22 cellular contexts compared by ENCODE assay signal in the genomic region with DNA sequence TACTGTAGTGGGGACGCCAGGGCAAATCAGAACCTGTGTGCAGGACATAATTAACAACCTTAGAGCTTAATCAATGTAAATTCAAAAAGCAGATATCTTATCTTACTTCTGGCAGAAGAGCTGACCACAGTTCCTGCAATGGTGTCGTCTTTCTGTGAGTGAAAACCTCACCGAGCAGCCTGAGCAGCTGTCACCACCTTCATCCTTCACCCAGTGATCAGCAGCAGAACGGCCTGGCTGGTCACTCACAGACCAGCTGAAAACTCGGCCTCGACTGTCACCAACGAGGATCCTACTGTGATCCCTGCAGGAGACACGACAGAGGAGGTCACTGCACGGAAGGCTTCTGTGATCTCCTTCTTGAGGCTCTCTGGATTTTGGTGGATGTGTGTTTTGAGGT.
DNase-seq lines count a peak whose midpoint lies in the region; TF ChIP-seq lines count a peak whose summit lies in the region.
"Had no signal": no experiment of that assay in that cellular context is flagged by ENCODE, and none has a peak within 500 bp of the region (broad histone marks: within the 10 kb centered on the region; RNA-seq: fewer than 3 reads in every experiment).

No MANE protein-coding gene starts in this region.

- H3K4me2 ChIP-seq in mesendoderm (ENCODE audit: low read length), result no peak overlapping the region
- H3K4me2 ChIP-seq: BLaER1 treated with 17β-estradiol and CSF1 and Interleukin-3, amounts not matched to agents 10 nM and 100 nM; SK-N-SH had no signal

- peaks cover 39% of the 10 kb centered on the region for H3K36me3 ChIP-seq in cardiac muscle cell
- H3K36me3 ChIP-seq in left ventricle myocardium inferior, result peaks cover 84% of the 10 kb centered on the region
- H3K36me3 ChIP-seq in mesendoderm (ENCODE audit: control insufficient read depth, insufficient read depth, low read length), result peaks cover 6% of the 10 kb centered on the region

- H2BK15ac ChIP-seq in mesendoderm (replicated peaks; ENCODE audit: low read depth), result no peak overlapping the region

- H3K79me2 ChIP-seq in mesendoderm (ENCODE audit: control insufficient read depth, insufficient read depth, low read length), result no peaks in the 10 kb centered on the region

- H4K5ac ChIP-seq in mesendoderm (ENCODE audit: low read length), result no peak overlapping the region

- H3K4me1 ChIP-seq in cardiac muscle cell (ENCODE audit: low read depth) (peaks cover 17% of the 10 kb centered on the region), left ventricle myocardium inferior (peaks cover 23% of the 10 kb centered on the region), mesendoderm (ENCODE audit: control insufficient read depth, low read depth, low read length) (no peaks in the 10 kb centered on the region)

- H3K4me1 Mint-ChIP-seq in glutamatergic neuron (ENCODE audit: low read depth, unreplicated experiment), result no peaks in the 10 kb centered on the region

- no peak overlapping the region for H3K9ac ChIP-seq in mesendoderm (ENCODE audit: low read length)
- H3K9ac ChIP-seq: BLaER1 treated with 17β-estradiol and CSF1 and Interleukin-3, amounts not matched to agents 10 nM and 100 nM; GM23248; SK-N-SH had no signal

- DNase-seq in cardiac muscle cell (ENCODE audit: low read depth in 1 of 2, low spot score in 1 of 2) (peak in 1 of 2 donors; percentile 58), left ventricle myocardium inferior (no peak), glutamatergic neuron (no peak), mesendoderm (peak; percentile 59), GM19240 (ENCODE audit: insufficient read length, low spot score) (no peak), GF-D8 (lab: John Stamatoyannopoulos, UW) (no peak)
- no peak for DNase-seq in stimulated activated CD4-positive, alpha-beta T cell treated with anti-CD3 and anti-CD28 coated beads, Interleukin-1b, Interleukin-23, amount 100 ng/mL, for 48 hours
- DNase-seq: CD4-positive, alpha-beta T cell; GM23248; H7; Karpas-422; MV-4-11; NCI-H1105; NCI-H1436 treated with DMSO at 0.1 percent for 48 hours; NCI-H187 treated with DMSO at 0.1 percent for 48 hours; NCI-H2107; NCI-H446; NCI-H524 treated with DMSO at 0.1 percent for 48 hours; NCI-H774; SHP77 treated with DMSO at 0.1 percent for 48 hours; SK-N-SH had no signal

- intact Hi-C loops in left ventricle myocardium inferior (cut with micrococcal nuclease), result no loop called here

- H3K18ac ChIP-seq in mesendoderm (ENCODE audit: low read length), result no peak overlapping the region

- TF ChIP-seq CTCF in cardiac muscle cell (IDR thresholded peaks at IDR 0.05; ENCODE audit: low read depth, low read length) (no peak), left ventricle myocardium inferior (IDR thresholded peaks at IDR 0.05; ENCODE audit: borderline replicate concordance) (no peak), glutamatergic neuron (IDR thresholded peaks at IDR 0.05; ENCODE audit: partially characterized antibody, unreplicated experiment) (no peak)

- no peak overlapping the region for H3K56ac ChIP-seq in mesendoderm (ENCODE audit: low read length)

- H3K23ac ChIP-seq in mesendoderm (ENCODE audit: low read length), result no peak overlapping the region

- H3K4ac ChIP-seq in mesendoderm (ENCODE audit: low read depth, low read length), result no peak overlapping the region

- no peaks in the 10 kb centered on the region for H3K79me1 ChIP-seq in mesendoderm (ENCODE audit: low read length)

- peak overlapping the region; percentile 62 for H3K27ac Mint-ChIP-seq in glutamatergic neuron (ENCODE audit: unreplicated experiment)
- H3K27ac Mint-ChIP-seq: CD4-positive, alpha-beta T cell had no signal

- no peak overlapping the region for H2BK5ac ChIP-seq in mesendoderm (ENCODE audit: low read length)

- H3K4me3 ChIP-seq in cardiac muscle cell (no peak overlapping the region), left ventricle myocardium inferior (no peak overlapping the region), mesendoderm (ENCODE audit: low read length) (no peak overlapping the region)
- H3K4me3 ChIP-seq: BLaER1 treated with 17β-estradiol and CSF1 and Interleukin-3, amounts not matched to agents 10 nM and 100 nM; GM23248 had no signal

- no peak overlapping the region for H4K8ac ChIP-seq in mesendoderm (ENCODE audit: low read depth, low read length)

- no peaks in the 10 kb centered on the region for H3K9me3 ChIP-seq in cardiac muscle cell (ENCODE audit: low read depth)
- H3K9me3 ChIP-seq in left ventricle myocardium inferior (replicated peaks), result no peaks in the 10 kb centered on the region
- H3K9me3 ChIP-seq: BLaER1 treated with 17β-estradiol and CSF1 and Interleukin-3, amounts not matched to agents 10 nM and 100 nM; SK-N-SH had no signal

- H2AK5ac ChIP-seq in mesendoderm (ENCODE audit: low read length), result no peak overlapping the region

- H3K27me3 ChIP-seq in cardiac muscle cell, result no peaks in the 10 kb centered on the region
- no peaks in the 10 kb centered on the region for H3K27me3 ChIP-seq in left ventricle myocardium inferior (ENCODE audit: low read depth)
- no peaks in the 10 kb centered on the region for H3K27me3 ChIP-seq in mesendoderm (ENCODE audit: insufficient read depth, low read length, poor library complexity)
- H3K27me3 ChIP-seq: BLaER1 treated with 17β-estradiol and CSF1 and Interleukin-3, amounts not matched to agents 10 nM and 100 nM had no signal

- H3K27me3 Mint-ChIP-seq in glutamatergic neuron (ENCODE audit: unreplicated experiment), result peaks cover 4% of the 10 kb centered on the region
- H3K27me3 Mint-ChIP-seq: CD4-positive, alpha-beta T cell had no signal

- H3K27ac ChIP-seq in cardiac muscle cell (peak overlapping the region; percentile 65), left ventricle myocardium inferior (replicated peaks) (no peak overlapping the region), mesendoderm (ENCODE audit: low read depth, low read length) (no peak overlapping the region)
- H3K27ac ChIP-seq: BLaER1 treated with 17β-estradiol and CSF1 and Interleukin-3, amounts not matched to agents 10 nM and 100 nM; GM23248 had no signal

- no peak overlapping the region for H2BK120ac ChIP-seq in mesendoderm (ENCODE audit: low read depth, low read length)

- H3K36me3 Mint-ChIP-seq in glutamatergic neuron (ENCODE audit: unreplicated experiment), result no peaks in the 10 kb centered on the region

- WGBS in mesendoderm (ENCODE audit: extremely low coverage, insufficient coverage, low lambda C conversion rate), result no CpG with 5 or more reads among the region's 9 CpGs

- H3K9me3 Mint-ChIP-seq in glutamatergic neuron (ENCODE audit: unreplicated experiment), result no peaks in the 10 kb centered on the region
- H3K9me3 Mint-ChIP-seq: CD4-positive, alpha-beta T cell had no signal

- no peak overlapping the region for H3K4me3 Mint-ChIP-seq in glutamatergic neuron (ENCODE audit: unreplicated experiment)
- H3K4me3 Mint-ChIP-seq: CD4-positive, alpha-beta T cell had no signal
